10 cellular contexts compared by ENCODE assay signal in the genomic region with DNA sequence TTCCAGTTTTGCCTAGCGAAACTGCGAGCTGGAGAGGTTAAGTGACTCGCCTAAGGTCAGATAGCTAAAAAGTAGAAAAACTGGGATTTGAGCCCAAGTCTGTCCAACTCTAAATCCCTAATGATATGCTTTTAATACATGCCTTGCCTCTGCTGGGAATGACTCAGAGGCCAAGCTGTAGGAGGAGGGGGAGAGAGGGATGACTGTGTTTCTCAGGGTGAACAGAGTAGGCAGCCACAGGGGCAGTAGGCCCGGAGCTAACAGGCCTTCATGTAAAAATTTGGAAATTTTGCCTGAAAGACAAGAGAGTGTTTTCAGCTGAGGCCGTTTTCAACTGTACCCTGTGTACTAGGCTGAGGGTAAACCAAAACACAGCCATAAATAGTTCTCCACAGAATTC.
DNase-seq lines count a peak whose midpoint lies in the region; ATAC-seq, FAIRE-seq and TF ChIP-seq lines count a peak whose summit lies in the region.
"Had no signal": no experiment of that assay in that cellular context is flagged by ENCODE, and none has a peak within 500 bp of the region (broad histone marks: within the 10 kb centered on the region; RNA-seq: fewer than 3 reads in every experiment).

No MANE protein-coding gene starts in this region.

- WGBS in K562 (ENCODE audit: insufficient coverage, low coverage, missing lambda C conversion rate), result 3% methylated on average over 5 of the region's 5 CpGs
- 65% methylated on average over 5 of the region's 5 CpGs for WGBS in hepatocyte (ENCODE audit: low lambda C conversion rate, missing lambda C conversion rate)

- H2AFZ ChIP-seq in K562 (ENCODE audit: low read depth, low read length) (no peak overlapping the region), hepatocyte (no peak overlapping the region)

- H3K4me3 ChIP-seq in K562, result no peak overlapping the region
- H3K4me3 ChIP-seq in hepatocyte, result no peak overlapping the region
- H3K4me3 ChIP-seq in skeletal muscle satellite cell (ENCODE audit: low read length), result peak overlapping the region; percentile 11

- no peak for TF ChIP-seq RAD21 in K562 (CRISPR knock-in tag; conservative IDR thresholded peaks at IDR 0.05 in 1 of 2, IDR thresholded peaks at IDR 0.05 in 1 of 2)

- no peak for ATAC-seq in K562
- ATAC-seq in GM19023 (IDR thresholded peaks at IDR 0.05; ENCODE audit: unreplicated experiment), result no peak
- no peak for ATAC-seq in HG03139 (IDR thresholded peaks at IDR 0.05; ENCODE audit: unreplicated experiment)

- peak; percentile 86 for FAIRE-seq in H54 (lab: Jason Lieb, UNC)
- FAIRE-seq in K562 (lab: Jason Lieb, UNC), result no peak

- no peaks in the 10 kb centered on the region for H3K4me1 ChIP-seq in K562 (replicated peaks in 1 of 2; ENCODE audit: control insufficient read depth in 2 of 2, insufficient read depth in 2 of 2, low read length in 2 of 2)
- H3K4me1 ChIP-seq in hepatocyte (ENCODE audit: insufficient read depth), result peaks cover 31% of the 10 kb centered on the region
- H3K4me1 ChIP-seq in skeletal muscle satellite cell (ENCODE audit: control insufficient read depth, insufficient read depth, low read length), result peaks cover 50% of the 10 kb centered on the region

- DNase-seq in H54 (ENCODE audit: insufficient read length, low spot score) (peak; percentile 61), K562 (ENCODE audit: extremely low read depth in 1 of 4, low spot score in 3 of 4) (peak in 1 of 4 experiments; percentile 7), hepatocyte (ENCODE audit: low spot score) (peak; percentile 62), superior temporal gyrus (ENCODE audit: extremely low spot score) (no peak), NOMO-1 treated with DMSO at 0.1 percent for 48 hours (lab: John Stamatoyannopoulos, UW; ENCODE audit: unreplicated experiment) (no peak)
- DNase-seq: activated CD4-positive, alpha-beta T cell treated with anti-CD3 and anti-CD28 coated beads, Interleukin-2, amount 10 ng/mL, durations not matched to agents 7 days and 5 days had no signal

- no peak overlapping the region for H3K27ac ChIP-seq in K562 (ENCODE audit: extremely low read depth, low read depth, low read length)
- peak overlapping the region; percentile 69 for H3K27ac ChIP-seq in hepatocyte
- H3K27ac ChIP-seq: epithelial cell of prostate had no signal

- TF ChIP-seq EP300 in K562 (IDR thresholded peaks at IDR 0.05; ENCODE audit: low read length), result no peak

- H3K9me3 ChIP-seq in K562 (replicated peaks; ENCODE audit: control insufficient read depth, insufficient read depth, low read depth, low read length), result no peaks in the 10 kb centered on the region
- no peaks in the 10 kb centered on the region for H3K9me3 ChIP-seq in hepatocyte (ENCODE audit: low read depth)
- H3K9me3 ChIP-seq in skeletal muscle satellite cell (replicated peaks; ENCODE audit: low read length), result no peaks in the 10 kb centered on the region

- H4K20me1 ChIP-seq in K562 (replicated peaks; ENCODE audit: control insufficient read depth, insufficient read depth, low read length) (no peaks in the 10 kb centered on the region), hepatocyte (ENCODE audit: insufficient read depth, poor library complexity, severe bottlenecking) (no peaks in the 10 kb centered on the region)

- BruUV-seq in K562 (replicated peaks; lab: Mats Ljungman, UMichigan), result no TSS peak

- H3K4me2 ChIP-seq in K562 (ENCODE audit: insufficient read depth, low read length), result no peak overlapping the region
- H3K4me2 ChIP-seq in hepatocyte, result no peak overlapping the region
- peak overlapping the region; percentile 42 for H3K4me2 ChIP-seq in skeletal muscle satellite cell (ENCODE audit: low read length)

- no peak for TF ChIP-seq POLR2A in H54 (IDR thresholded peaks at IDR 0.05; ENCODE audit: low read depth, low read length)
- no peak for TF ChIP-seq POLR2A in K562 (conservative IDR thresholded peaks at IDR 0.05)

- in situ Hi-C loops in K562 (cut with MboI), result loop anchor here (10.0 kb wide), 1 partner anchor 962 kb away; no protein-coding TSS in a partner anchor

- intact Hi-C loops in K562 (cut with micrococcal nuclease), result no loop called here

- no peaks in the 10 kb centered on the region for H3K36me3 ChIP-seq in K562 (ENCODE audit: control insufficient read depth, insufficient read depth, low read length)
- H3K36me3 ChIP-seq in hepatocyte (replicated peaks; ENCODE audit: insufficient read depth, low read depth), result no peaks in the 10 kb centered on the region
- no peaks in the 10 kb centered on the region for H3K36me3 ChIP-seq in skeletal muscle satellite cell (ENCODE audit: insufficient read depth, low read length)

- H3K9me2 ChIP-seq in hepatocyte (replicated peaks; ENCODE audit: insufficient read depth), result no peaks in the 10 kb centered on the region

- CTCF ChIA-PET in K562 (lab: Yijun Ruan, JAX; ENCODE audit: low intra/inter-chr PET ratio), result no interaction called here

- H3K9me1 ChIP-seq in K562 (ENCODE audit: control insufficient read depth, insufficient read depth, low read length), result no peaks in the 10 kb centered on the region

- no peaks in the 10 kb centered on the region for H3K79me2 ChIP-seq in K562 (ENCODE audit: control insufficient read depth, insufficient read depth, low read length)
- H3K79me2 ChIP-seq in hepatocyte, result no peaks in the 10 kb centered on the region

- no peaks in the 10 kb centered on the region; a peak in 2 of 5 replicates for H3K27me3 ChIP-seq in K562 (ENCODE audit: control insufficient read depth in 2 of 2, insufficient read depth in 2 of 2, low read length in 2 of 2)
- H3K27me3 ChIP-seq in hepatocyte, result no peaks in the 10 kb centered on the region
- H3K27me3 ChIP-seq in skeletal muscle satellite cell (ENCODE audit: control insufficient read depth, insufficient read depth, low read length), result no peaks in the 10 kb centered on the region

- POLR2A ChIA-PET in K562 (lab: Yijun Ruan, JAX), result no interaction called here

- no peak for TF ChIP-seq CTCF in K562 (IDR thresholded peaks at IDR 0.05 in 2 of 3, conservative IDR thresholded peaks at IDR 0.05 in 1 of 3; ENCODE audit: insufficient read depth in 2 of 3, low read depth in 1 of 3, low read length in 3 of 3)
- TF ChIP-seq CTCF in hepatocyte (IDR thresholded peaks at IDR 0.05; ENCODE audit: poor library complexity), result no peak

- H3K9ac ChIP-seq in K562 (ENCODE audit: insufficient read depth in 1 of 2, low read depth in 2 of 2, low read length in 2 of 2) (no peak overlapping the region), skeletal muscle satellite cell (ENCODE audit: low read depth, low read length) (peak overlapping the region; percentile 71)

TF ChIP-seq in K562, 482 proteins besides CTCF, POLR2A, EP300 and RAD21:
- TF ChIP-seq ZZZ3 (IDR thresholded peaks at IDR 0.05), result no peak
- TF ChIP-seq, protein P1, sequence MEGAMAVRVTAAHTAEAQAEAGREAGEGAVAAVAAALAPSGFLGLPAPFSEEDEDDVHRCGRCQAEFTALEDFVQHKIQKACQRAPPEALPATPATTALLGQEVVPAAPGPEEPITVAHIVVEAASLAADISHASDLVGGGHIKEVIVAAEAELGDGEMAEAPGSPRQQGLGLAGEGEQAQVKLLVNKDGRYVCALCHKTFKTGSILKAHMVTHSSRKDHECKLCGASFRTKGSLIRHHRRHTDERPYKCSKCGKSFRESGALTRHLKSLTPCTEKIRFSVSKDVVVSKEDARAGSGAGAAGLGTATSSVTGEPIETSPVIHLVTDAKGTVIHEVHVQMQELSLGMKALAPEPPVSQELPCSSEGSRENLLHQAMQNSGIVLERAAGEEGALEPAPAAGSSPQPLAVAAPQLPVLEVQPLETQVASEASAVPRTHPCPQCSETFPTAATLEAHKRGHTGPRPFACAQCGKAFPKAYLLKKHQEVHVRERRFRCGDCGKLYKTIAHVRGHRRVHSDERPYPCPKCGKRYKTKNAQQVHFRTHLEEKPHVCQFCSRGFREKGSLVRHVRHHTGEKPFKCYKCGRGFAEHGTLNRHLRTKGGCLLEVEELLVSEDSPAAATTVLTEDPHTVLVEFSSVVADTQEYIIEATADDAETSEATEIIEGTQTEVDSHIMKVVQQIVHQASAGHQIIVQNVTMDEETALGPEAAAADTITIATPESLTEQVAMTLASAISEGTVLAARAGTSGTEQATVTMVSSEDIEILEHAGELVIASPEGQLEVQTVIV (CRISPR knock-in tag; IDR thresholded peaks at IDR 0.05; ENCODE audit: borderline replicate concordance), result no peak
- TF ChIP-seq ZNF3 (CRISPR knock-in tag; IDR thresholded peaks at IDR 0.05), result no peak
- TF ChIP-seq, protein P2, sequence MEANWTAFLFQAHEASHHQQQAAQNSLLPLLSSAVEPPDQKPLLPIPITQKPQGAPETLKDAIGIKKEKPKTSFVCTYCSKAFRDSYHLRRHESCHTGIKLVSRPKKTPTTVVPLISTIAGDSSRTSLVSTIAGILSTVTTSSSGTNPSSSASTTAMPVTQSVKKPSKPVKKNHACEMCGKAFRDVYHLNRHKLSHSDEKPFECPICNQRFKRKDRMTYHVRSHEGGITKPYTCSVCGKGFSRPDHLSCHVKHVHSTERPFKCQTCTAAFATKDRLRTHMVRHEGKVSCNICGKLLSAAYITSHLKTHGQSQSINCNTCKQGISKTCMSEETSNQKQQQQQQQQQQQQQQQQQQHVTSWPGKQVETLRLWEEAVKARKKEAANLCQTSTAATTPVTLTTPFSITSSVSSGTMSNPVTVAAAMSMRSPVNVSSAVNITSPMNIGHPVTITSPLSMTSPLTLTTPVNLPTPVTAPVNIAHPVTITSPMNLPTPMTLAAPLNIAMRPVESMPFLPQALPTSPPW (CRISPR knock-in tag; IDR thresholded peaks at IDR 0.05), result peak; percentile 44
TF ChIP-seq in K562: peak in this region for 1.

Comparison
In these comparisons a context has a peak if more than half of its experiments do, and no peak if none do; other contexts are left out.
1. DNase-seq: peak in H54 (single experiment) and hepatocyte (single experiment); none in superior temporal gyrus (single experiment) and NOMO-1 treated with DMSO at 0.1 percent for 48 hours (single experiment).